In genomic region chr6:25882066-25882496, GRCh38 we compare ENCODE assay signal across 8 cellular contexts. TPM values are rescaled to one million over a fixed set of nuclear protein-coding genes. Genes with fewer than 3 reads are reported as not detected.
DNase-seq lines count a peak whose midpoint lies in the region; ATAC-seq and TF ChIP-seq lines count a peak whose summit lies in the region.

No MANE protein-coding gene starts in this region.

- no peaks in the 10 kb centered on the region for H3K27me3 ChIP-seq in effector memory CD4-positive, alpha-beta T cell (replicated peaks; ENCODE audit: control insufficient read depth, insufficient read depth, low read length, poor library complexity, severe bottlenecking)

- H3K4me3 ChIP-seq in GM12864 (ENCODE audit: low read depth, low read length) = peak overlapping the region; percentile 23
- peak overlapping the region; percentile 50 for H3K4me3 ChIP-seq in effector memory CD4-positive, alpha-beta T cell (ENCODE audit: insufficient read depth, low read depth, low read length, poor library complexity, severe bottlenecking)

- no peaks in the 10 kb centered on the region for H3K4me1 ChIP-seq in effector memory CD4-positive, alpha-beta T cell (ENCODE audit: control insufficient read depth, insufficient read depth, low read length, poor library complexity, severe bottlenecking)

- no peak for ATAC-seq in GM21381 (IDR thresholded peaks at IDR 0.05; ENCODE audit: unreplicated experiment)
- ATAC-seq in GM18861 (IDR thresholded peaks at IDR 0.05; ENCODE audit: unreplicated experiment) = no peak

- H3K4me3 Mint-ChIP-seq in activated CD4-positive, alpha-beta T cell treated with anti-CD3 and anti-CD28 coated beads, Interleukin-2, amount 10 ng/mL, durations not matched to agents 24 days and 14 days = peak overlapping the region; percentile 89

- H3K27ac ChIP-seq in effector memory CD4-positive, alpha-beta T cell (ENCODE audit: insufficient read depth, low read length, poor library complexity, severe bottlenecking) = peak overlapping the region; percentile 24

- H3K4me1 Mint-ChIP-seq in activated CD4-positive, alpha-beta T cell treated with anti-CD3 and anti-CD28 coated beads, Interleukin-2, amount 10 ng/mL, durations not matched to agents 24 days and 14 days = peaks cover 8% of the 10 kb centered on the region

- no peak for DNase-seq in GM12864 (ENCODE audit: low read depth)
- DNase-seq in activated CD4-positive, alpha-beta T cell treated with anti-CD3 and anti-CD28 coated beads, Interleukin-2, amount 10 ng/mL, durations not matched to agents 24 days and 14 days = peak; percentile 81
- peak in 2 of 3 donors; percentile 18 to 31 for DNase-seq in effector memory CD4-positive, alpha-beta T cell
- peak; percentile 9 for DNase-seq in retina
- DNase-seq in EL = no peak
- DNase-seq in NCI-H1417 treated with DMSO at 0.1 percent for 48 hours (lab: John Stamatoyannopoulos, UW) = no peak

- intact Hi-C loops in activated CD4-positive, alpha-beta T cell treated with anti-CD3 and anti-CD28 coated beads, Interleukin-2, amount 10 ng/mL, durations not matched to agents 24 days and 14 days (cut with micrococcal nuclease) = loop anchor here (5.0 kb wide), 1 partner anchor 95 kb away; no protein-coding TSS in a partner anchor

- H3K36me3 ChIP-seq in effector memory CD4-positive, alpha-beta T cell (ENCODE audit: control insufficient read depth, insufficient read depth, low read length) = no peaks in the 10 kb centered on the region

- TF ChIP-seq CTCF in GM12864 (IDR thresholded peaks at IDR 0.05; ENCODE audit: low read depth, low read length, missing control alignments) = peak; percentile 22

- H3K27ac Mint-ChIP-seq in activated CD4-positive, alpha-beta T cell treated with anti-CD3 and anti-CD28 coated beads, Interleukin-2, amount 10 ng/mL, durations not matched to agents 24 days and 14 days = peak overlapping the region; percentile 76

- H3K9me3 Mint-ChIP-seq in activated CD4-positive, alpha-beta T cell treated with anti-CD3 and anti-CD28 coated beads, Interleukin-2, amount 10 ng/mL, durations not matched to agents 24 days and 14 days = no peaks in the 10 kb centered on the region

- peaks cover 1% of the 10 kb centered on the region for H3K36me3 Mint-ChIP-seq in activated CD4-positive, alpha-beta T cell treated with anti-CD3 and anti-CD28 coated beads, Interleukin-2, amount 10 ng/mL, durations not matched to agents 24 days and 14 days (ENCODE audit: low read depth)

- H3K27me3 Mint-ChIP-seq in activated CD4-positive, alpha-beta T cell treated with anti-CD3 and anti-CD28 coated beads, Interleukin-2, amount 10 ng/mL, durations not matched to agents 24 days and 14 days = peaks cover 9% of the 10 kb centered on the region

- no peaks in the 10 kb centered on the region for H3K9me3 ChIP-seq in effector memory CD4-positive, alpha-beta T cell (ENCODE audit: control insufficient read depth, low read length)

RNA-seq across cellular contexts. Expression of gene SLC17A3, which starts 8.0 kb away (rescaled TPM):
- total RNA-seq in activated CD4-positive, alpha-beta T cell treated with anti-CD3 and anti-CD28 coated beads, Interleukin-2, amount 10 ng/mL, durations not matched to agents 24 days and 14 days = 0.58 and 0.99 TPM in 2 replicates

RNA-seq across cellular contexts. Expression of gene SLC17A2, which starts 48.4 kb away (rescaled TPM):
- total RNA-seq in activated CD4-positive, alpha-beta T cell treated with anti-CD3 and anti-CD28 coated beads, Interleukin-2, amount 10 ng/mL, durations not matched to agents 24 days and 14 days = 0.14 TPM in 1 of 2 replicates, not detected in the other

RNA-seq across cellular contexts. Expression of gene SLC17A1, which starts 50.2 kb away (rescaled TPM):
- 0.28 TPM in 1 of 2 replicates, not detected in the other for total RNA-seq in activated CD4-positive, alpha-beta T cell treated with anti-CD3 and anti-CD28 coated beads, Interleukin-2, amount 10 ng/mL, durations not matched to agents 24 days and 14 days

Comparison
In these comparisons a context has a peak if more than half of its experiments do, and no peak if none do; other contexts are left out.
1. DNase-seq: peak in activated CD4-positive, alpha-beta T cell treated with anti-CD3 and anti-CD28 coated beads, Interleukin-2, amount 10 ng/mL, durations not matched to agents 24 days and 14 days (single experiment), effector memory CD4-positive, alpha-beta T cell (2 of 3) and retina (single experiment); none in GM12864 (single experiment), EL (single experiment) and NCI-H1417 treated with DMSO at 0.1 percent for 48 hours (single experiment).